21 cellular contexts compared by ENCODE assay signal in genomic region chr3:157956850-157957249, GRCh38.
"Had no signal": no experiment of that assay in that cellular context is flagged by ENCODE, and none has a peak within 500 bp of the region (broad histone marks: within the 10 kb centered on the region; RNA-seq: fewer than 3 reads in every experiment).

No MANE protein-coding gene starts in this region.

- H3K4me1 Mint-ChIP-seq: nephron had no signal

- H3K9me3 Mint-ChIP-seq: nephron had no signal

- H2AFZ ChIP-seq: hepatocyte had no signal

- H3K27ac Mint-ChIP-seq: nephron, progenitor cell of endocrine pancreas had no signal

- DNase-seq: cortex of kidney; effector memory CD4-positive, alpha-beta T cell; esophagus squamous epithelium; foreskin fibroblast; kidney glomerular epithelial cell; mammary epithelial cell; midbrain; occipital lobe; pancreas; right cardiac atrium; small intestine; stimulated activated CD4-positive, alpha-beta T cell treated with anti-CD3 and anti-CD28 coated beads, Interleukin-12 subunit alpha, Interleukin-12 subunit beta, amount 100 ng/mL, for 4 hours; stimulated activated naive CD4-positive, alpha-beta T cell; stomach; substantia nigra; transverse colon had no signal

- H3K36me3 ChIP-seq: esophagus squamous epithelium, pancreas, stomach, thoracic aorta, transverse colon had no signal

- H3K27ac ChIP-seq: epithelial cell of prostate, esophagus squamous epithelium, hepatocyte, pancreas, stomach, thoracic aorta, transverse colon had no signal

- H3K27me3 ChIP-seq: esophagus squamous epithelium, hepatocyte, pancreas, stomach had no signal

- H3K27me3 Mint-ChIP-seq: progenitor cell of endocrine pancreas had no signal

- H3K4me3 Mint-ChIP-seq: nephron had no signal

- H3K9me3 ChIP-seq: esophagus squamous epithelium, pancreas, stomach, thoracic aorta, transverse colon had no signal

- H3K4me1 ChIP-seq: esophagus squamous epithelium, pancreas, stomach, transverse colon had no signal

- H3K4me3 ChIP-seq: esophagus squamous epithelium, hepatocyte, pancreas, stomach, thoracic aorta, transverse colon had no signal

- H3K79me2 ChIP-seq: hepatocyte had no signal

- H3K4me2 ChIP-seq: hepatocyte had no signal

- ATAC-seq: pancreas, right cardiac atrium had no signal
